In genomic region chr19:35006342-35006998, GRCh38 we compare ENCODE assay signal across 1 cellular context.
A peak's percentile ranks its signal among the peaks of the same experiment; 100 is the strongest.
TF ChIP-seq lines count a peak whose summit lies in the region.

No MANE protein-coding gene starts in this region.

TF ChIP-seq in HepG2, 621 proteins besides CTCF, POLR2A, EP300 and RAD21 (continued from another document and continues in another):
- TF ChIP-seq AKNA (CRISPR knock-in tag; IDR thresholded peaks at IDR 0.05; ENCODE audit: borderline replicate concordance) (no peak), CHD4 (IDR thresholded peaks at IDR 0.05; ENCODE audit: borderline replicate concordance, low read length) (no peak), ZSCAN12 (CRISPR knock-in tag; IDR thresholded peaks at IDR 0.05) (no peak), RELA (CRISPR knock-in tag; IDR thresholded peaks at IDR 0.05) (no peak), RBAK (CRISPR knock-in tag; IDR thresholded peaks at IDR 0.05) (peak; percentile 26; the same call in 1 of the 2 replicates), ZSCAN21 (CRISPR knock-in tag; IDR thresholded peaks at IDR 0.05; ENCODE audit: borderline replicate concordance) (no peak), ZKSCAN1 (IDR thresholded peaks at IDR 0.05; ENCODE audit: low read length) (no peak), TP53 (CRISPR knock-in tag; conservative IDR thresholded peaks at IDR 0.05) (no peak), FOXA1 (IDR thresholded peaks at IDR 0.05) (peak; percentile 95), FOXA1 (CRISPR knock-in tag; IDR thresholded peaks at IDR 0.05) (peak; percentile 99), FOSL1 (CRISPR knock-in tag; IDR thresholded peaks at IDR 0.05; ENCODE audit: borderline replicate concordance) (peak; percentile 43; the same call in 1 of the 2 replicates), CCDC6 (CRISPR knock-in tag; IDR thresholded peaks at IDR 0.05) (no peak), ZNF609 (CRISPR knock-in tag; IDR thresholded peaks at IDR 0.05; ENCODE audit: borderline replicate concordance) (peak; percentile 98), HOXA3 (CRISPR knock-in tag; IDR thresholded peaks at IDR 0.05) (peak; percentile 81), SNAPC5 (CRISPR knock-in tag; IDR thresholded peaks at IDR 0.05; ENCODE audit: borderline replicate concordance) (no peak), ZBTB7B (CRISPR knock-in tag; IDR thresholded peaks at IDR 0.05) (peak; percentile 75; the same call in 1 of the 2 replicates), ZNF512 (CRISPR knock-in tag; IDR thresholded peaks at IDR 0.05) (no peak), KLF15 (CRISPR knock-in tag; IDR thresholded peaks at IDR 0.05; ENCODE audit: borderline replicate concordance) (no peak), RNF2 (conservative IDR thresholded peaks at IDR 0.05; ENCODE audit: low read depth) (no peak), RBM39 (IDR thresholded peaks at IDR 0.05; ENCODE audit: low read depth, low read length, poor library complexity, severe bottlenecking) (no peak), ZNF354B (CRISPR knock-in tag; IDR thresholded peaks at IDR 0.05) (no peak), ZNF644 (CRISPR knock-in tag; IDR thresholded peaks at IDR 0.05; ENCODE audit: low read depth) (peak; percentile 58; the same call in 1 of the 2 replicates), ZNF772 (CRISPR knock-in tag; IDR thresholded peaks at IDR 0.05) (no peak), TEAD2 (CRISPR knock-in tag; IDR thresholded peaks at IDR 0.05) (no peak), XRCC5 (optimal IDR thresholded peaks at IDR 0.05; ENCODE audit: low read length) (peak; percentile 67), ZNF790 (CRISPR knock-in tag; IDR thresholded peaks at IDR 0.05; ENCODE audit: borderline replicate concordance) (no peak), ZNF879 (CRISPR knock-in tag; IDR thresholded peaks at IDR 0.05) (no peak), ZNF749 (CRISPR knock-in tag; IDR thresholded peaks at IDR 0.05; ENCODE audit: borderline replicate concordance) (no peak), SKIL (CRISPR knock-in tag; IDR thresholded peaks at IDR 0.05; ENCODE audit: borderline replicate concordance) (peak; percentile 97), IRF2 (CRISPR knock-in tag; IDR thresholded peaks at IDR 0.05) (peak; percentile 78; the same call in 1 of the 2 replicates), SALL2 (CRISPR knock-in tag; IDR thresholded peaks at IDR 0.05) (no peak), ELF4 (CRISPR knock-in tag; IDR thresholded peaks at IDR 0.05; ENCODE audit: borderline replicate concordance) (no peak), BATF2 (CRISPR knock-in tag; IDR thresholded peaks at IDR 0.05) (no peak), HES4 (CRISPR knock-in tag; IDR thresholded peaks at IDR 0.05; ENCODE audit: borderline replicate concordance) (no peak), ZNF326 (CRISPR knock-in tag; IDR thresholded peaks at IDR 0.05; ENCODE audit: borderline replicate concordance) (no peak), ZNF33A (CRISPR knock-in tag; IDR thresholded peaks at IDR 0.05; ENCODE audit: borderline replicate concordance) (no peak), SP4 (CRISPR knock-in tag; IDR thresholded peaks at IDR 0.05) (peak; percentile 49; the same call in 1 of the 2 replicates), PRDM4 (CRISPR knock-in tag; IDR thresholded peaks at IDR 0.05; ENCODE audit: borderline replicate concordance) (no peak), ZNF383 (CRISPR knock-in tag; IDR thresholded peaks at IDR 0.05; ENCODE audit: borderline replicate concordance) (no peak), E2F5 (CRISPR knock-in tag; conservative IDR thresholded peaks at IDR 0.05) (no peak), ZNF75D (CRISPR knock-in tag; IDR thresholded peaks at IDR 0.05; ENCODE audit: borderline replicate concordance) (no peak), TMF1 (CRISPR knock-in tag; IDR thresholded peaks at IDR 0.05; ENCODE audit: low read depth) (no peak), PCBP2 (optimal IDR thresholded peaks at IDR 0.05; ENCODE audit: low read depth, low read length, poor library complexity, severe bottlenecking) (no peak), SMC3 (IDR thresholded peaks at IDR 0.05; ENCODE audit: low read length) (peak; percentile 15; the same call in 1 of the 2 replicates), ZNF20 (CRISPR knock-in tag; IDR thresholded peaks at IDR 0.05) (no peak), PHF20 (CRISPR knock-in tag; IDR thresholded peaks at IDR 0.05) (no peak; the same call in 1 of the 2 replicates)
